ENCODE assay signal across 10 cellular contexts in genomic region chr6:110233769-110234374, GRCh38. TPM values are rescaled to one million over a fixed set of nuclear protein-coding genes. Genes with fewer than 3 reads are reported as not detected.
DNase-seq lines count a peak whose midpoint lies in the region; ATAC-seq and TF ChIP-seq lines count a peak whose summit lies in the region.
"Had no signal": no experiment of that assay in that cellular context is flagged by ENCODE, and none has a peak within 500 bp of the region (broad histone marks: within the 10 kb centered on the region; RNA-seq: fewer than 3 reads in every experiment).

No MANE protein-coding gene starts in this region.

- H3K4me1 ChIP-seq in OCI-LY7 (ENCODE audit: insufficient read depth, low read length, poor library complexity, severe bottlenecking) (peaks cover 12% of the 10 kb centered on the region), PC-3 (ENCODE audit: insufficient read depth, low read length) (no peaks in the 10 kb centered on the region), ascending aorta (peaks cover 0 to 3% of the 10 kb centered on the region in 2 donors)

- H3K4me3 ChIP-seq in OCI-LY7 (ENCODE audit: low read depth, low read length, poor library complexity, severe bottlenecking), result no peak overlapping the region
- H3K4me3 ChIP-seq in PC-3 (ENCODE audit: low read length), result no peak overlapping the region
- H3K4me3 ChIP-seq in ascending aorta, result peak overlapping the region in 1 of 2 donors; percentile 20
- H3K4me3 ChIP-seq: lung had no signal

- ATAC-seq in HG02759 (IDR thresholded peaks at IDR 0.05; ENCODE audit: unreplicated experiment), result peak; percentile 92
- peak; percentile 79 for ATAC-seq in memory B cell (ENCODE audit: low read depth)
- no peak for ATAC-seq in PC-3

- no peak overlapping the region for H3K27ac Mint-ChIP-seq in memory B cell

- no peaks in the 10 kb centered on the region for H4K20me1 ChIP-seq in OCI-LY7 (ENCODE audit: insufficient read depth, low read length)
- H4K20me1 ChIP-seq in PC-3 (ENCODE audit: low read length), result no peaks in the 10 kb centered on the region

- CTCF ChIA-PET in OCI-LY7 (lab: Charles Lee; ENCODE audit: unreplicated experiment), result no interaction called here
- CTCF ChIA-PET in PC-3 (lab: Charles Lee), result no interaction called here

- H3K27ac ChIP-seq in OCI-LY7 (ENCODE audit: low read depth, low read length, poor library complexity, severe bottlenecking) (no peak overlapping the region), PC-3 (ENCODE audit: low read length) (no peak overlapping the region), ascending aorta (peak overlapping the region in 1 of 2 donors; percentile 24)
- H3K27ac ChIP-seq: 22Rv1 had no signal

- BruUV-seq in OCI-LY7 (replicated peaks; lab: Mats Ljungman, UMichigan), result no TSS peak
- BruUV-seq in PC-3 (replicated peaks; lab: Mats Ljungman, UMichigan), result no TSS peak

- peaks cover 2% of the 10 kb centered on the region for H3K4me1 Mint-ChIP-seq in memory B cell

- H3K9me3 ChIP-seq in OCI-LY7 (ENCODE audit: low read length) (no peaks in the 10 kb centered on the region), PC-3 (ENCODE audit: low read length) (no peaks in the 10 kb centered on the region), ascending aorta (no peaks in the 10 kb centered on the region)

- H3K79me2 ChIP-seq in OCI-LY7 (ENCODE audit: insufficient read depth, low read depth, low read length) (no peaks in the 10 kb centered on the region), PC-3 (ENCODE audit: low read length) (no peaks in the 10 kb centered on the region)

- H3K9me3 Mint-ChIP-seq in memory B cell, result no peaks in the 10 kb centered on the region

- no peak overlapping the region for H3K4me3 Mint-ChIP-seq in memory B cell

- no peaks in the 10 kb centered on the region; the same call in 1 of the 2 replicates for H3K9me2 ChIP-seq in OCI-LY7 (ENCODE audit: insufficient read depth, low read length)
- no peaks in the 10 kb centered on the region for H3K9me2 ChIP-seq in PC-3 (replicated peaks; ENCODE audit: low read length)

- H2AFZ ChIP-seq in OCI-LY7 (ENCODE audit: low read length), result no peak overlapping the region
- H2AFZ ChIP-seq in PC-3 (ENCODE audit: low read length), result no peak overlapping the region

- intact Hi-C loops in OCI-LY7 (cut with micrococcal nuclease; ENCODE audit: unreplicated experiment), result loop anchor here (2.0 kb wide), 1 partner anchor 53 kb away; the partner anchor contains the start of gene CDC40
- intact Hi-C loops in PC-3 (cut with micrococcal nuclease), result no loop called here
- intact Hi-C loops in ascending aorta (cut with DNase I), result no loop called here

- H3K9ac ChIP-seq in PC-3 (ENCODE audit: low read length), result no peak overlapping the region

- no peaks in the 10 kb centered on the region for H3K27me3 Mint-ChIP-seq in memory B cell

- DNase-seq in NCI-H2029 (lab: John Stamatoyannopoulos, UW) (peak; percentile 2), NCI-H2029 treated with DMSO at 0.1 percent for 48 hours (lab: John Stamatoyannopoulos, UW) (no peak), OCI-LY7 (ENCODE audit: low spot score) (peak; percentile 70), memory B cell (ENCODE audit: low spot score in 2 of 2) (peak in 1 of 2 donors; percentile 6), PC-3 (no peak), ascending aorta (ENCODE audit: low spot score in 2 of 2) (no peak)
- DNase-seq in stimulated activated CD4-positive, alpha-beta T cell treated with anti-CD3 and anti-CD28 coated beads, Interleukin-4, amount 100 ng/mL, for 4 hours, result no peak

- peak overlapping the region; percentile 27 for H3K4me2 ChIP-seq in OCI-LY7 (ENCODE audit: low read length)
- no peak overlapping the region for H3K4me2 ChIP-seq in PC-3 (ENCODE audit: low read length)

- TF ChIP-seq CTCF in OCI-LY7 (conservative IDR thresholded peaks at IDR 0.05; ENCODE audit: low read length) (no peak), PC-3 (conservative IDR thresholded peaks at IDR 0.05; ENCODE audit: low read depth, low read length) (no peak), ascending aorta (IDR thresholded peaks at IDR 0.05) (no peak)

- H3K36me3 Mint-ChIP-seq in memory B cell, result peaks cover 15% of the 10 kb centered on the region

- POLR2A ChIA-PET in OCI-LY7 (lab: Charles Lee) (interaction anchor here (2.0 kb wide), 1 partner anchor 11 kb away, joined by 7 read pairs; no protein-coding TSS in a partner anchor), PC-3 (lab: Charles Lee; ENCODE audit: unreplicated experiment) (no interaction called here)

- H3F3A ChIP-seq in PC-3 (ENCODE audit: low read length, unreplicated experiment), result no peaks in the 10 kb centered on the region

- H3K27me3 ChIP-seq in PC-3 (ENCODE audit: low read length), result no peaks in the 10 kb centered on the region
- H3K27me3 ChIP-seq in ascending aorta, result no peaks in the 10 kb centered on the region

- H3K36me3 ChIP-seq in OCI-LY7 (ENCODE audit: insufficient read depth, low read length), result peaks cover 23% of the 10 kb centered on the region
- no peaks in the 10 kb centered on the region; the same call in 1 of the 2 replicates for H3K36me3 ChIP-seq in PC-3 (ENCODE audit: low read depth, low read length)
- H3K36me3 ChIP-seq in ascending aorta, result peaks cover 0 to 23% of the 10 kb centered on the region in 2 donors

RNA-seq across cellular contexts. Expression of gene CDC40, which starts 53.6 kb away (rescaled TPM):
- total RNA-seq in OCI-LY7 (2014; rRNA removed; shearing (Covaris generic)), result 19.2 and 19.4 TPM in 2 replicates
- total RNA-seq in OCI-LY7 (2022), result 35.5 and 39.7 TPM in 2 replicates
- total RNA-seq in PC-3 (2014; rRNA removed), result 7.4 and 8.9 TPM in 2 replicates
- total RNA-seq in ascending aorta, result 10.0 TPM

RNA-seq across cellular contexts. Expression of gene WASF1, which starts 54.4 kb away (rescaled TPM):
- 21.7 and 34.6 TPM in 2 replicates for total RNA-seq in OCI-LY7 (2014; rRNA removed; shearing (Covaris generic))
- 78.4 and 90.6 TPM in 2 replicates for total RNA-seq in OCI-LY7 (2022)
- total RNA-seq in PC-3 (2014; rRNA removed), result 3.0 and 15.8 TPM in 2 replicates
- total RNA-seq in ascending aorta, result 0.53 TPM

Comparison
In these comparisons a context has a peak if more than half of its experiments do, and no peak if none do; other contexts are left out.
1. DNase-seq: peak in NCI-H2029 (single experiment) and OCI-LY7 (single experiment); none in NCI-H2029 treated with DMSO at 0.1 percent for 48 hours (single experiment), PC-3 (single experiment), stimulated activated CD4-positive, alpha-beta T cell treated with anti-CD3 and anti-CD28 coated beads, Interleukin-4, amount 100 ng/mL, for 4 hours (0 of 2) and ascending aorta (0 of 2).